In genomic region chr4:184263910-184264732, GRCh38 we compare ENCODE assay signal across 9 cellular contexts. TPM values are rescaled to one million over a fixed set of nuclear protein-coding genes. Genes with fewer than 3 reads are reported as not detected.
A peak's percentile ranks its signal among the peaks of the same experiment; 100 is the strongest.
DNase-seq lines count a peak whose midpoint lies in the region; ATAC-seq and TF ChIP-seq lines count a peak whose summit lies in the region.
"Had no signal": no experiment of that assay in that cellular context is flagged by ENCODE, and none has a peak within 500 bp of the region (broad histone marks: within the 10 kb centered on the region; RNA-seq: fewer than 3 reads in every experiment).

No MANE protein-coding gene starts in this region.

- H3K4me1 ChIP-seq in Peyer's patch, result no peaks in the 10 kb centered on the region

- DNase-seq in CMK (ENCODE audit: low read depth) (peak; percentile 60), LNCaP clone FGC (ENCODE audit: low read depth) (peak; percentile 67), Peyer's patch (peak; percentile 91 to 98 (median 96)), fibroblast of gingiva (ENCODE audit: low read depth) (peak; percentile 87), nephron progenitor cell (peak; percentile 94)
- DNase-seq in activated T-cell treated with anti-CD3 and anti-CD28 coated beads, Interleukin-2, amount 50 U/mL, for 24 hours, result peak; percentile 94
- peak; percentile 91 for DNase-seq in stimulated activated naive CD4-positive, alpha-beta T cell treated with Interleukin-2 at 50 U/mL for 16 hours (lab: John Stamatoyannopoulos, UW)

- H3K27me3 ChIP-seq in Peyer's patch, result no peaks in the 10 kb centered on the region

- H3K27ac ChIP-seq in Peyer's patch, result no peak overlapping the region

- H3K9me3 ChIP-seq in Peyer's patch, result no peaks in the 10 kb centered on the region

- H3K36me3 ChIP-seq in Peyer's patch, result no peaks in the 10 kb centered on the region

- TF ChIP-seq POLR2A in Peyer's patch (IDR thresholded peaks at IDR 0.05), result no peak

- no peaks in the 10 kb centered on the region for H3K27me3 Mint-ChIP-seq in activated T-cell treated with anti-CD3 and anti-CD28 coated beads, Interleukin-2, amount 50 U/mL, for 24 hours
- peaks cover 11% of the 10 kb centered on the region for H3K27me3 Mint-ChIP-seq in nephron progenitor cell (ENCODE audit: low read depth, poor library complexity)
- H3K27me3 Mint-ChIP-seq: activated naive CD8-positive, alpha-beta T cell had no signal

- H3K4me3 ChIP-seq in LNCaP clone FGC (ENCODE audit: low read depth, low read length) (no peak overlapping the region), Peyer's patch (no peak overlapping the region)

- H3K27ac Mint-ChIP-seq in activated T-cell treated with anti-CD3 and anti-CD28 coated beads, Interleukin-2, amount 50 U/mL, for 24 hours, result peak overlapping the region; percentile 20
- no peak overlapping the region for H3K27ac Mint-ChIP-seq in nephron progenitor cell
- H3K27ac Mint-ChIP-seq: activated naive CD8-positive, alpha-beta T cell had no signal

- peaks cover 56% of the 10 kb centered on the region for H3K4me1 Mint-ChIP-seq in activated T-cell treated with anti-CD3 and anti-CD28 coated beads, Interleukin-2, amount 50 U/mL, for 24 hours (ENCODE audit: low read depth)
- peaks cover 12% of the 10 kb centered on the region for H3K4me1 Mint-ChIP-seq in nephron progenitor cell

- no peaks in the 10 kb centered on the region for H3K36me3 Mint-ChIP-seq in activated T-cell treated with anti-CD3 and anti-CD28 coated beads, Interleukin-2, amount 50 U/mL, for 24 hours (ENCODE audit: low read depth)
- H3K36me3 Mint-ChIP-seq in nephron progenitor cell (ENCODE audit: low read depth), result no peaks in the 10 kb centered on the region
- H3K36me3 Mint-ChIP-seq: activated naive CD8-positive, alpha-beta T cell had no signal

- H3K4me3 Mint-ChIP-seq in activated T-cell treated with anti-CD3 and anti-CD28 coated beads, Interleukin-2, amount 50 U/mL, for 24 hours, result no peak overlapping the region
- H3K4me3 Mint-ChIP-seq in nephron progenitor cell, result no peak overlapping the region
- H3K4me3 Mint-ChIP-seq: activated naive CD8-positive, alpha-beta T cell had no signal

- TF ChIP-seq CTCF in LNCaP clone FGC (IDR thresholded peaks at IDR 0.05; ENCODE audit: control insufficient read depth, extremely low read depth, insufficient read depth) (peak; percentile 78), Peyer's patch (IDR thresholded peaks at IDR 0.05) (peak; percentile 87 to 96 (median 91)), nephron progenitor cell (IDR thresholded peaks at IDR 0.05) (peak; percentile 79)

- no peaks in the 10 kb centered on the region for H3K9me3 Mint-ChIP-seq in activated T-cell treated with anti-CD3 and anti-CD28 coated beads, Interleukin-2, amount 50 U/mL, for 24 hours
- H3K9me3 Mint-ChIP-seq in nephron progenitor cell, result no peaks in the 10 kb centered on the region

- peak; percentile 30 for ATAC-seq in GM21529 (IDR thresholded peaks at IDR 0.05; ENCODE audit: unreplicated experiment)

RNA-seq across cellular contexts. Expression of gene ENPP6, which starts 46.4 kb away (rescaled TPM):
- total RNA-seq in Peyer's patch, result 1 to 10 TPM in 1 of 4 donors, under 1 TPM in 2, not detected in 1; 0.35 to 1.0 (median 0.40) TPM
